ENCODE assay signal across 8 cellular contexts in the genomic region with DNA sequence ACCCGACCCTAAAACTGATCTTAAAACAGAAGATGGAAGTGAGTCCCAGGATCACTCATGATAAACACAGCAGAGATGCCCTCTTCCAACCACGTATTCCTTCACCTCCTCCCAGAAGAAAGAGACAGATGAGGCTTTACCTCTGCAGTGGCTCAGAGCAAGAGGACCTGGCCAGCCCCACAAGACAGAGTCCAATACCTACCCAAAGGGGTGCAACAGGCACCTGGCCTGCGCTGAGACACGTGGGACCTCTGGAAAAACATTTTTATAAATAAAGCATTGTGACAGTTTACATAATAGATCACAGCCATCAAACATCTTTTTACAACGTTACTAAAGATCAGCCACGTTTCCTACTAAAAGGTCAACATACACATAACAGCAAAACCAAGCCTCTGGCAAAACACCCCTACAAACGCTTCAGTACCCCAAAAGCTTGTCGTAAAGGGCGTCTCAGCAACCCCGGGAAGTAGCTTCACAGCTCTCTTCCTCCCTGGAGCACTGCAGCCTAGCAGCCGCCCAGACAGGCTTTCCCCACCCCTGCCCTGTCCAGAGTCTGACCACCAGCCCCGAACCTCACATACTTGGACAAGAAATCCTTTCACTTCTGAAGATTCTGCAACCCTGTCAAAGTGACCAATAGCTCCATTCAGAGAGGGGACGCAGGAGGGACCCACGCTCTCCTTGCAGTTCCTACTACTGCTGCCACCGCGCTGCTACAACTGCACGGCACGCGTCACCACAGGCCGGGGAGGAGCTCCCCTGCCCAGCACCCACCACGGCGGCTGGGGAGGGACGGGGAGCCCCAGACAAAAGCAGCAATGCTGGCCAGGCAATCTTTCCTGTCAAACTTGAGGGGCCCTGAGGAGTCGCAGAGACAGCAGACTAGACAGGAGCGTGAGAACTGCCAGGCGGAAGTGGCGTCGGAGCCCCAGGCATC. TPM values are rescaled to one million over a fixed set of nuclear protein-coding genes. Genes with fewer than 3 reads are reported as not detected.
DNase-seq lines count a peak whose midpoint lies in the region; ATAC-seq and TF ChIP-seq lines count a peak whose summit lies in the region.

No MANE protein-coding gene starts in this region.

- no peaks in the 10 kb centered on the region for H3K9me3 ChIP-seq in BE2C
- no peaks in the 10 kb centered on the region for H3K9me3 ChIP-seq in HUES48 (ENCODE audit: control insufficient read depth, insufficient read depth, low read length)

- no peak for TF ChIP-seq CTCF in BE2C (IDR thresholded peaks at IDR 0.05; ENCODE audit: low read depth, low read length)
- no peak for TF ChIP-seq CTCF in brain microvascular endothelial cell (IDR thresholded peaks at IDR 0.05; ENCODE audit: low read depth, low read length, missing control alignments)
- no peak for TF ChIP-seq CTCF in nephron (IDR thresholded peaks at IDR 0.05; ENCODE audit: unreplicated experiment in 3 of 3)

- H3K4me3 ChIP-seq in BE2C (ENCODE audit: low read depth, low read length) (peak overlapping the region; percentile 65), HUES48 (ENCODE audit: low read depth, low read length) (0 out of 2 replicates have a peak overlapping the region, but pooled peaks have one; percentile 52), brain microvascular endothelial cell (ENCODE audit: low read depth, low read length) (peak overlapping the region; percentile 46)

- H3K36me3 ChIP-seq in BE2C (peaks cover 15% of the 10 kb centered on the region), HUES48 (ENCODE audit: control insufficient read depth, insufficient read depth, low read length) (peaks cover 24% of the 10 kb centered on the region), brain microvascular endothelial cell (replicated peaks) (no peaks in the 10 kb centered on the region)

- in situ Hi-C loops in brain microvascular endothelial cell (cut with HindIII; ENCODE audit: low pct_ligation_motif_present, low sequenced_read_pairs) = no loop called here

- H3K27me3 ChIP-seq in BE2C = no peaks in the 10 kb centered on the region
- H3K27me3 ChIP-seq in HUES48 (ENCODE audit: control insufficient read depth, insufficient read depth, low read length) = no peaks in the 10 kb centered on the region
- no peaks in the 10 kb centered on the region for H3K27me3 ChIP-seq in brain microvascular endothelial cell (replicated peaks)

- H3K4me1 ChIP-seq in BE2C (peaks cover 10% of the 10 kb centered on the region), HUES48 (ENCODE audit: control insufficient read depth, insufficient read depth, low read length) (peaks cover 26% of the 10 kb centered on the region)

- H3K27me3 Mint-ChIP-seq in nephron (ENCODE audit: low read depth) = peaks cover 10% of the 10 kb centered on the region

- no peak for ATAC-seq in GM18868 (IDR thresholded peaks at IDR 0.05; ENCODE audit: unreplicated experiment)

- DNase-seq in BE2C = no peak
- no peak for DNase-seq in brain microvascular endothelial cell
- DNase-seq in DMS79 treated with DMSO at 0.1 percent for 48 hours (lab: John Stamatoyannopoulos, UW) = no peak
- DNase-seq in T-helper 9 cell = no peak
- DNase-seq in GDM1 (lab: John Stamatoyannopoulos, UW) = no peak

- H3K4me1 Mint-ChIP-seq in nephron = peaks cover 35% of the 10 kb centered on the region

- peaks cover 5% of the 10 kb centered on the region for H3K36me3 Mint-ChIP-seq in nephron (ENCODE audit: low read depth)

- H3K4me3 Mint-ChIP-seq in nephron = peak overlapping the region; percentile 84 to 95 (median 93)

- no peak overlapping the region for H3K27ac ChIP-seq in HUES48 (ENCODE audit: low read depth, low read length)
- H3K27ac ChIP-seq in brain microvascular endothelial cell = no peak overlapping the region

- no peaks in the 10 kb centered on the region for H3K9me3 Mint-ChIP-seq in nephron

- H3K27ac Mint-ChIP-seq in nephron = peak overlapping the region in 2 of 3 experiments; percentile 58 to 86

- no peak overlapping the region for H3K9ac ChIP-seq in HUES48 (ENCODE audit: low read depth, low read length)

RNA-seq across cellular contexts. Expression of a gene that starts 2.8 kb away (rescaled TPM):
- polyA plus RNA-seq in BE2C (2012; ENCODE audit: insufficient read depth, insufficient read length, low read depth) = 78.1 TPM

RNA-seq across cellular contexts. Expression of a gene that starts 59.3 kb away (rescaled TPM):
- 65.6 TPM for polyA plus RNA-seq in BE2C (2012; ENCODE audit: insufficient read depth, insufficient read length, low read depth)
